35 cellular contexts compared by ENCODE assay signal in the genomic region with DNA sequence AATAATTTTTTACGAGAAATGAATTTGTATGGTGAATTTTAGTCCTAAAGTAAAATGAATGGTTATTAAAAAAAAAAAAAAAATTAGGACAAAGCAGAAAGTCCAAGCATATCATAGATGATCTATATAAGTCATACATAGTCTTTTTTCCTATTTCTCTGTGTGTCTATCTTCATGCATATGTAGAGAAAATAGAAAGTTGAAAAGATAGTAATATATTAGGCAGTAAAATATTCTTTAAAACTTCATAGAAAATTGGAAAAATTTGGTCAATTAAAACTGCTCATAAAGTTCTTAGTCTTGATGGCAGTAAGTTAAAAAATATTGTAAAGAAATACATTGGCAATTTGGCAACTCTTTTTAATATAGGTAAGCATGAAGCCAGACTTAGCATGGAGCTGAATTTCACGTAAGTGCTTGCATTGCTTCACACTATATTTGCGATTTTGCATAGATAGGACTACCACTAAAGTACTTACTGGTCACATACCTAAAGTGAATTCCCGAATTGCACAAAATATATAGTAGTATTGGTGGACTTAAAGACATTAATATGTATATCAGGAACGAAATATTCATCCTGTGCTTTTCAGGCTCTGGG.
"Had no signal": no experiment of that assay in that cellular context is flagged by ENCODE, and none has a peak within 500 bp of the region (broad histone marks: within the 10 kb centered on the region; RNA-seq: fewer than 3 reads in every experiment).

No MANE protein-coding gene starts in this region.

- H3K9me3 ChIP-seq: adrenal gland, body of pancreas had no signal

- H3K4me3 Mint-ChIP-seq: activated CD4-positive, alpha-beta memory T cell treated with anti-CD3 and anti-CD28 coated beads, Interleukin-2, amount 10 ng/mL, durations not matched to agents 7 days and 5 days; activated CD4-positive, alpha-beta T cell treated with anti-CD3 and anti-CD28 coated beads for 36 hours; activated CD4-positive, alpha-beta T cell treated with anti-CD3 and anti-CD28 coated beads, Interleukin-2, amount 10 ng/mL, durations not matched to agents 7 days and 5 days; activated CD8-positive, alpha-beta memory T cell treated with anti-CD3 and anti-CD28 coated beads, Interleukin-2, amount 10 ng/mL, durations not matched to agents 7 days and 5 days; activated CD8-positive, alpha-beta T cell treated with anti-CD3 and anti-CD28 coated beads, Interleukin-2, amount 10 ng/mL, durations not matched to agents 7 days and 5 days; activated naive CD4-positive, alpha-beta T cell treated with anti-CD3 and anti-CD28 coated beads for 36 hours; activated naive CD8-positive, alpha-beta T cell treated with anti-CD3 and anti-CD28 coated beads for 36 hours; activated T-cell treated with anti-CD3 and anti-CD28 coated beads, Interleukin-2, amount 50 U/mL, for 24 hours; T-helper 1 cell treated with Interleukin-12 subunit alpha and Interleukin-12 subunit beta and Interleukin-4 antibody, amounts not matched to agents 30 μg/mL and 1 μg/mL, for 36 hours; T-helper 2 cell treated with Interferon-gamma antibody and Interleukin-4, amounts not matched to agents 5 μg/mL and 100 μg/mL, for 36 hours; WTC11 had no signal

- FAIRE-seq: astrocyte had no signal

- H3K4me3 ChIP-seq: adrenal gland, body of pancreas, breast epithelium had no signal

- H3K36me3 Mint-ChIP-seq: activated naive CD4-positive, alpha-beta T cell treated with anti-CD3 and anti-CD28 coated beads, Interleukin-2, amount 50 U/mL, for 72 hours; activated naive CD8-positive, alpha-beta T cell treated with anti-CD3 and anti-CD28 coated beads for 36 hours had no signal

- H3K4me1 Mint-ChIP-seq: activated CD4-positive, alpha-beta memory T cell treated with anti-CD3 and anti-CD28 coated beads, Interleukin-2, amount 10 ng/mL, durations not matched to agents 7 days and 5 days; activated CD4-positive, alpha-beta T cell treated with anti-CD3 and anti-CD28 coated beads for 36 hours; activated CD4-positive, alpha-beta T cell treated with anti-CD3 and anti-CD28 coated beads, Interleukin-2, amount 10 ng/mL, durations not matched to agents 7 days and 5 days; activated CD8-positive, alpha-beta memory T cell treated with anti-CD3 and anti-CD28 coated beads, Interleukin-2, amount 10 ng/mL, durations not matched to agents 7 days and 5 days; activated naive CD8-positive, alpha-beta T cell treated with anti-CD3 and anti-CD28 coated beads for 36 hours; WTC11 had no signal

- ATAC-seq: activated CD4-positive, alpha-beta T cell treated with anti-CD3 and anti-CD28 coated beads for 36 hours; activated CD4-positive, CD25-positive, alpha-beta regulatory T cell treated with anti-CD3 and anti-CD28 coated beads, Interleukin-2, amount 50 U/mL, for 24 hours; activated CD8-positive, alpha-beta memory T cell treated with anti-CD3 and anti-CD28 coated beads, Interleukin-2, amount 10 ng/mL, durations not matched to agents 7 days and 5 days; activated CD8-positive, alpha-beta T cell treated with anti-CD3 and anti-CD28 coated beads, Interleukin-2, amount 10 ng/mL, durations not matched to agents 7 days and 5 days; activated naive CD4-positive, alpha-beta T cell treated with anti-CD3 and anti-CD28 coated beads, Interleukin-2, amount 50 U/mL, for 72 hours; body of pancreas; WTC11 had no signal

- H3K27me3 Mint-ChIP-seq: activated CD4-positive, alpha-beta memory T cell treated with anti-CD3 and anti-CD28 coated beads, Interleukin-2, amount 10 ng/mL, durations not matched to agents 7 days and 5 days; activated CD4-positive, alpha-beta T cell treated with anti-CD3 and anti-CD28 coated beads for 36 hours; activated CD4-positive, alpha-beta T cell treated with anti-CD3 and anti-CD28 coated beads, Interleukin-2, amount 10 ng/mL, durations not matched to agents 7 days and 5 days; activated CD8-positive, alpha-beta memory T cell treated with anti-CD3 and anti-CD28 coated beads, Interleukin-2, amount 10 ng/mL, durations not matched to agents 7 days and 5 days; activated naive CD8-positive, alpha-beta T cell treated with anti-CD3 and anti-CD28 coated beads for 36 hours; activated T-cell treated with anti-CD3 and anti-CD28 coated beads, Interleukin-2, amount 50 U/mL, for 24 hours had no signal

- H3K27me3 ChIP-seq: adrenal gland, body of pancreas, brain microvascular endothelial cell, breast epithelium had no signal

- H3K27ac Mint-ChIP-seq: activated CD4-positive, alpha-beta memory T cell treated with anti-CD3 and anti-CD28 coated beads, Interleukin-2, amount 10 ng/mL, durations not matched to agents 7 days and 5 days; activated CD4-positive, alpha-beta T cell treated with anti-CD3 and anti-CD28 coated beads for 36 hours; activated CD4-positive, alpha-beta T cell treated with anti-CD3 and anti-CD28 coated beads, Interleukin-2, amount 10 ng/mL, durations not matched to agents 7 days and 5 days; activated CD8-positive, alpha-beta memory T cell treated with anti-CD3 and anti-CD28 coated beads, Interleukin-2, amount 10 ng/mL, durations not matched to agents 7 days and 5 days; activated CD8-positive, alpha-beta T cell treated with anti-CD3 and anti-CD28 coated beads, Interleukin-2, amount 10 ng/mL, durations not matched to agents 7 days and 5 days; activated naive CD4-positive, alpha-beta T cell treated with anti-CD3 and anti-CD28 coated beads for 36 hours; activated naive CD4-positive, alpha-beta T cell treated with anti-CD3 and anti-CD28 coated beads, Interleukin-2, amount 50 U/mL, for 72 hours; activated naive CD8-positive, alpha-beta T cell treated with anti-CD3 and anti-CD28 coated beads for 36 hours; activated T-cell treated with anti-CD3 and anti-CD28 coated beads, Interleukin-2, amount 50 U/mL, for 24 hours; T-helper 1 cell treated with Interleukin-12 subunit alpha and Interleukin-12 subunit beta and Interleukin-4 antibody, amounts not matched to agents 30 μg/mL and 1 μg/mL, for 36 hours; T-helper 2 cell treated with Interferon-gamma antibody and Interleukin-4, amounts not matched to agents 5 μg/mL and 100 μg/mL, for 36 hours; WTC11 had no signal

- H3K36me3 ChIP-seq: adrenal gland, brain microvascular endothelial cell, breast epithelium, WERI-Rb-1 had no signal

- DNase-seq: activated CD4-positive, alpha-beta memory T cell treated with anti-CD3 and anti-CD28 coated beads, Interleukin-2, amount 10 ng/mL, durations not matched to agents 7 days and 5 days; activated CD4-positive, alpha-beta T cell treated with anti-CD3 and anti-CD28 coated beads for 1 hour; activated CD4-positive, alpha-beta T cell treated with anti-CD3 and anti-CD28 coated beads for 36 hours; activated CD4-positive, alpha-beta T cell treated with anti-CD3 and anti-CD28 coated beads for 48 hours; activated CD4-positive, alpha-beta T cell treated with anti-CD3 and anti-CD28 coated beads, Interleukin-2, amount 10 ng/mL, durations not matched to agents 7 days and 5 days; activated CD4-positive, alpha-beta T cell treated with anti-CD3 and anti-CD28 coated beads, Interleukin-2, amount 50 U/mL, for 48 hours; activated CD4-positive, CD25-positive, alpha-beta regulatory T cell; activated CD8-positive, alpha-beta memory T cell treated with anti-CD3 and anti-CD28 coated beads for 24 hours; activated CD8-positive, alpha-beta memory T cell treated with anti-CD3 and anti-CD28 coated beads, Interleukin-2, amount 10 ng/mL, durations not matched to agents 7 days and 5 days; activated CD8-positive, alpha-beta memory T cell treated with anti-CD3 and anti-CD28 coated beads, Interleukin-2, amount 50 U/mL, for 48 hours; activated CD8-positive, alpha-beta T cell treated with anti-CD3 and anti-CD28 coated beads, Interleukin-2, amount 10 ng/mL, durations not matched to agents 7 days and 5 days; activated effector memory CD4-positive, alpha-beta T cell treated with anti-CD3 and anti-CD28 coated beads, Interleukin-2, amount 50 U/mL, for 16 hours; activated gamma-delta T cell treated with Interleukin-2 at 50 U/mL for 16 hours; activated naive CD4-positive, alpha-beta T cell; activated naive CD4-positive, alpha-beta T cell treated with anti-CD3 and anti-CD28 coated beads for 36 hours; activated naive CD4-positive, alpha-beta T cell treated with anti-CD3 and anti-CD28 coated beads, Interleukin-2, amount 50 U/mL, for 16 hours; activated naive CD8-positive, alpha-beta T cell treated with anti-CD3 and anti-CD28 coated beads for 36 hours; activated T-cell treated with anti-CD3 and anti-CD28 coated beads, Interleukin-2, amount 50 U/mL, for 24 hours; activated T-cell treated with anti-CD3 and anti-CD28 coated beads, Interleukin-2, amount 50 U/mL, for 48 hours; adrenal gland; amniotic stem cell; aorta; body of pancreas; brain microvascular endothelial cell; central memory CD4-positive, alpha-beta T cell; T-helper 2 cell; T-helper 9 cell; WERI-Rb-1 had no signal

- H3K4me1 ChIP-seq: adrenal gland, body of pancreas, breast epithelium had no signal

- H3K27ac ChIP-seq: adrenal gland, body of pancreas, brain microvascular endothelial cell, breast epithelium, WERI-Rb-1 had no signal
